In genomic region chr11:30153008-30153407, GRCh38 we compare ENCODE assay signal across 36 cellular contexts.
"Had no signal": no experiment of that assay in that cellular context is flagged by ENCODE, and none has a peak within 500 bp of the region (broad histone marks: within the 10 kb centered on the region; RNA-seq: fewer than 3 reads in every experiment).

No MANE protein-coding gene starts in this region.

- H3K36me3 Mint-ChIP-seq: activated CD4-positive, alpha-beta memory T cell treated with anti-CD3 and anti-CD28 coated beads for 36 hours; activated naive CD4-positive, alpha-beta T cell treated with anti-CD3 and anti-CD28 coated beads, Interleukin-2, amount 50 U/mL, for 72 hours; activated naive CD8-positive, alpha-beta T cell treated with anti-CD3 and anti-CD28 coated beads for 36 hours had no signal

- H3K36me3 ChIP-seq: adrenal gland, brain microvascular endothelial cell, breast epithelium had no signal

- H3K9me3 Mint-ChIP-seq: activated B cell treated with CpG ODN at 0.5 μM for 24 hours; activated CD4-positive, alpha-beta memory T cell treated with anti-CD3 and anti-CD28 coated beads for 36 hours; activated CD8-positive, alpha-beta T cell treated with anti-CD3 and anti-CD28 coated beads for 36 hours; activated naive CD4-positive, alpha-beta T cell treated with anti-CD3 and anti-CD28 coated beads for 36 hours; activated naive CD8-positive, alpha-beta T cell treated with anti-CD3 and anti-CD28 coated beads for 36 hours; activated T-cell treated with anti-CD3 and anti-CD28 coated beads, Interleukin-2, amount 50 U/mL, for 4 hours; activated T-helper 1 cell treated with anti-CD3 and anti-CD28 coated beads, Interleukin-12 subunit alpha, Interleukin-12 subunit beta, Interleukin-2, Interleukin-4 antibody, amounts not matched to agents 30 ng/mL and 10 ng/mL and 1 ng/mL, durations not matched to agents 14 hours and 24 hours and 36 hours; activated T-helper 17 cell treated with anti-CD3 and anti-CD28 coated beads, Interleukin-2, amount 50 U/mL, for 72 hours; T-helper 1 cell treated with Interleukin-12 subunit alpha and Interleukin-12 subunit beta and Interleukin-4 antibody, amounts not matched to agents 30 μg/mL and 1 μg/mL, for 36 hours; T-helper 2 cell treated with Interferon-gamma antibody and Interleukin-4, amounts not matched to agents 5 μg/mL and 100 μg/mL, for 36 hours had no signal

- H3K27ac Mint-ChIP-seq: activated B cell treated with CpG ODN at 0.5 μM for 24 hours; activated CD4-positive, alpha-beta memory T cell treated with anti-CD3 and anti-CD28 coated beads for 36 hours; activated CD4-positive, alpha-beta T cell treated with anti-CD3 and anti-CD28 coated beads, Interleukin-2, amount 10 ng/mL, durations not matched to agents 24 days and 14 days; activated CD8-positive, alpha-beta T cell treated with anti-CD3 and anti-CD28 coated beads for 36 hours; activated naive CD4-positive, alpha-beta T cell treated with anti-CD3 and anti-CD28 coated beads for 36 hours; activated naive CD4-positive, alpha-beta T cell treated with anti-CD3 and anti-CD28 coated beads, Interleukin-2, amount 50 U/mL, for 72 hours; activated naive CD8-positive, alpha-beta T cell treated with anti-CD3 and anti-CD28 coated beads for 36 hours; activated T-cell treated with anti-CD3 and anti-CD28 coated beads, Interleukin-2, amount 50 U/mL, for 72 hours; activated T-helper 1 cell treated with anti-CD3 and anti-CD28 coated beads, Interleukin-12 subunit alpha, Interleukin-12 subunit beta, Interleukin-2, Interleukin-4 antibody, amounts not matched to agents 30 ng/mL and 10 ng/mL and 1 ng/mL, durations not matched to agents 14 hours and 24 hours and 36 hours; activated T-helper 17 cell treated with anti-CD3 and anti-CD28 coated beads, Interleukin-2, amount 50 U/mL, for 72 hours; T-helper 1 cell treated with Interleukin-12 subunit alpha and Interleukin-12 subunit beta and Interleukin-4 antibody, amounts not matched to agents 30 μg/mL and 1 μg/mL, for 36 hours; T-helper 2 cell treated with Interferon-gamma antibody and Interleukin-4, amounts not matched to agents 5 μg/mL and 100 μg/mL, for 36 hours had no signal

- H3K4me3 ChIP-seq: adrenal gland, body of pancreas, breast epithelium had no signal

- H3K27me3 Mint-ChIP-seq: activated CD4-positive, alpha-beta memory T cell treated with anti-CD3 and anti-CD28 coated beads for 36 hours; activated CD4-positive, alpha-beta T cell treated with anti-CD3 and anti-CD28 coated beads, Interleukin-2, amount 10 ng/mL, durations not matched to agents 24 days and 14 days; activated CD8-positive, alpha-beta T cell treated with anti-CD3 and anti-CD28 coated beads for 36 hours had no signal

- H3K4me3 Mint-ChIP-seq: activated B cell treated with CpG ODN at 0.5 μM for 24 hours; activated CD4-positive, alpha-beta memory T cell treated with anti-CD3 and anti-CD28 coated beads for 36 hours; activated CD4-positive, alpha-beta T cell treated with anti-CD3 and anti-CD28 coated beads, Interleukin-2, amount 10 ng/mL, durations not matched to agents 24 days and 14 days; activated CD8-positive, alpha-beta T cell treated with anti-CD3 and anti-CD28 coated beads for 36 hours; activated naive CD4-positive, alpha-beta T cell treated with anti-CD3 and anti-CD28 coated beads for 36 hours; activated naive CD8-positive, alpha-beta T cell treated with anti-CD3 and anti-CD28 coated beads for 36 hours; activated T-cell treated with anti-CD3 and anti-CD28 coated beads, Interleukin-2, amount 50 U/mL, for 4 hours; activated T-cell treated with anti-CD3 and anti-CD28 coated beads, Interleukin-2, amount 50 U/mL, for 72 hours; activated T-helper 1 cell treated with anti-CD3 and anti-CD28 coated beads, Interleukin-12 subunit alpha, Interleukin-12 subunit beta, Interleukin-2, Interleukin-4 antibody, amounts not matched to agents 30 ng/mL and 10 ng/mL and 1 ng/mL, durations not matched to agents 14 hours and 24 hours and 36 hours; activated T-helper 17 cell treated with anti-CD3 and anti-CD28 coated beads, Interleukin-2, amount 50 U/mL, for 72 hours; T-helper 1 cell treated with Interleukin-12 subunit alpha and Interleukin-12 subunit beta and Interleukin-4 antibody, amounts not matched to agents 30 μg/mL and 1 μg/mL, for 36 hours; T-helper 2 cell treated with Interferon-gamma antibody and Interleukin-4, amounts not matched to agents 5 μg/mL and 100 μg/mL, for 36 hours had no signal

- H3K9me3 ChIP-seq: adrenal gland, body of pancreas, breast epithelium had no signal

- H3K4me1 Mint-ChIP-seq: activated B cell treated with CpG ODN at 0.5 μM for 24 hours; activated CD4-positive, alpha-beta T cell treated with anti-CD3 and anti-CD28 coated beads, Interleukin-2, amount 10 ng/mL, durations not matched to agents 24 days and 14 days; activated naive CD8-positive, alpha-beta T cell treated with anti-CD3 and anti-CD28 coated beads for 36 hours; activated T-helper 17 cell treated with anti-CD3 and anti-CD28 coated beads, Interleukin-2, amount 50 U/mL, for 72 hours had no signal

- ATAC-seq: activated CD8-positive, alpha-beta T cell treated with anti-CD3 and anti-CD28 coated beads for 36 hours; activated naive CD4-positive, alpha-beta T cell treated with anti-CD3 and anti-CD28 coated beads, Interleukin-2, amount 50 U/mL, for 72 hours; activated T-cell treated with anti-CD3 and anti-CD28 coated beads, Interleukin-2, amount 50 U/mL, for 4 hours; activated T-cell treated with anti-CD3 and anti-CD28 coated beads, Interleukin-2, amount 50 U/mL, for 72 hours; activated T-helper 17 cell treated with anti-CD3 and anti-CD28 coated beads, Interleukin-2, amount 50 U/mL, for 72 hours; body of pancreas had no signal

- H3K27ac ChIP-seq: adrenal gland, body of pancreas, brain microvascular endothelial cell, breast epithelium, VCaP had no signal

- H3K27me3 ChIP-seq: adrenal gland, body of pancreas, brain microvascular endothelial cell, breast epithelium had no signal

- H3K4me1 ChIP-seq: adrenal gland, breast epithelium had no signal

- DNase-seq: activated B cell treated with CpG ODN at 0.5 μM for 24 hours; activated CD4-positive, alpha-beta memory T cell treated with anti-CD3 and anti-CD28 coated beads for 36 hours; activated CD4-positive, alpha-beta T cell treated with anti-CD3 and anti-CD28 coated beads for 4 hours; activated CD4-positive, alpha-beta T cell treated with anti-CD3 and anti-CD28 coated beads, Interleukin-2, amount 10 ng/mL, durations not matched to agents 24 days and 14 days; activated CD4-positive, alpha-beta T cell treated with anti-CD3 and anti-CD28 coated beads, Interleukin-2, amount 50 U/mL, for 1 hour; activated CD4-positive, alpha-beta T cell treated with anti-CD3 and anti-CD28 coated beads, Interleukin-2, amount 50 U/mL, for 4 hours; activated CD4-positive, CD25-positive, alpha-beta regulatory T cell treated with anti-CD3 and anti-CD28 coated beads, Interleukin-2, amount 50 U/mL, for 72 hours; activated CD8-positive, alpha-beta memory T cell treated with anti-CD3 and anti-CD28 coated beads, Interleukin-2, amount 50 U/mL, for 4 hours; activated CD8-positive, alpha-beta T cell treated with anti-CD3 and anti-CD28 coated beads for 36 hours; activated effector memory CD4-positive, alpha-beta T cell treated with anti-CD3 and anti-CD28 coated beads, Interleukin-2, amount 50 U/mL, for 16 hours; activated gamma-delta T cell treated with Interleukin-2 at 50 U/mL for 16 hours; activated naive CD4-positive, alpha-beta T cell; activated naive CD4-positive, alpha-beta T cell treated with anti-CD3 and anti-CD28 coated beads for 36 hours; activated naive CD4-positive, alpha-beta T cell treated with anti-CD3 and anti-CD28 coated beads, Interleukin-2, amount 50 U/mL, for 16 hours; activated naive CD8-positive, alpha-beta T cell treated with anti-CD3 and anti-CD28 coated beads for 36 hours; activated T-cell treated with anti-CD3 and anti-CD28 coated beads for 4 hours; activated T-cell treated with anti-CD3 and anti-CD28 coated beads, Interleukin-2, amount 50 U/mL, for 1 hour; activated T-cell treated with anti-CD3 and anti-CD28 coated beads, Interleukin-2, amount 50 U/mL, for 4 hours; activated T-cell treated with anti-CD3 and anti-CD28 coated beads, Interleukin-2, amount 50 U/mL, for 72 hours; adrenal gland; amniotic stem cell; aorta; body of pancreas; brain microvascular endothelial cell; central memory CD4-positive, alpha-beta T cell; T-helper 2 cell; T-helper 9 cell had no signal

- FAIRE-seq: astrocyte, TTC549 had no signal
